ENCODE assay signal across 1 cellular context in the genomic region with DNA sequence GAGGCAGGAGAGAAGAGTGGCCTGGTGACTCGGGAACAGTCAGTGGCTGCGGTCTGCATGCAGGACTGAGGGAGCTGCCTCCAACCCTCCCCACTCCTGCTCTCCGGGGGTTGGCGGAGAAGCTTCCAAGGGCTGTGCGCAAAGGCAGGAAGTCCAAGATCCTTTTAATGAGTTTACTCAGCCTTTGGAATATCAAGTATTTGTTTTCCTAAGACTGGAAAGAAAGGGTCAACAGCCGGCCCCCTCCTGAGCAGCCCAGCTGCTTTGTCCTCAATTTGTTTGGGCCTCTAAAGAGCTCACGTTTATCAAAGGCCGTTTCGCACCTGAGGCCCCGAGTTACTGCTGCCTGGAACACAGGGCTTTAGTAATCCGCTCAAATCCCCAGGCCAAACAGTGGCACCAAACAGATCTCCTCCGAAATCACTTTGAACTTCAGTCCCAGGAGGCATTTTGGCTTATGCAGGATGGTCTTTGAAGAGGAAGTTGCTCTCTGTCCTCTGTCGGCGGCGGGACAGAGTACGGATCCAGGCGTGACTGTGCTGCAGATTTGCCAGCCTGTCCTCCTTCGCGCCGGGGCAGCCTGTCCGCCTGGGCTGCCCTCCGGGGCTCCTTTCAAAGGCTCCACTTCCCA.
TF ChIP-seq lines count a peak whose summit lies in the region.

No MANE protein-coding gene starts in this region.

TF ChIP-seq in HepG2, 621 proteins besides CTCF, POLR2A, EP300 and RAD21 (continued from another document and continues in another):
- TF ChIP-seq SRSF4 (IDR thresholded peaks at IDR 0.05; ENCODE audit: low read depth, low read length, poor library complexity, severe bottlenecking): no peak
- TF ChIP-seq HES4 (CRISPR knock-in tag; IDR thresholded peaks at IDR 0.05; ENCODE audit: borderline replicate concordance): no peak
- no peak for TF ChIP-seq ZSCAN30 (CRISPR knock-in tag; IDR thresholded peaks at IDR 0.05)
- TF ChIP-seq ISL2 (CRISPR knock-in tag; IDR thresholded peaks at IDR 0.05): peak; percentile 66; the same call in 1 of the 2 replicates
- no peak for TF ChIP-seq ZNF260 (CRISPR knock-in tag; IDR thresholded peaks at IDR 0.05; ENCODE audit: borderline replicate concordance, low read depth)
- peak; percentile 38; the same call in 1 of the 2 replicates for TF ChIP-seq REPIN1 (CRISPR knock-in tag; IDR thresholded peaks at IDR 0.05; ENCODE audit: borderline replicate concordance, low read depth)
- no peak for TF ChIP-seq ZC3H4 (CRISPR knock-in tag; IDR thresholded peaks at IDR 0.05; ENCODE audit: borderline replicate concordance)
- no peak for TF ChIP-seq ADNP (CRISPR knock-in tag; IDR thresholded peaks at IDR 0.05)
- TF ChIP-seq, protein P1, sequence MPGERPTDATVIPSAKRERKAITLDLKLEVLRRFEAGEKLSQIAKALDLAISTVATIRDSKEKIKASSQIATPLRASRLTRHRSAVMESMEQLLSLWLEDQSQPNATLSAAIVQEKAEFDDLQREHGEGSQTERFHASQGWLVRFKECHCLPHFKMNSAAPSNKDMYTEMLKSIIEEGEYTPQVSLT (CRISPR knock-in tag; IDR thresholded peaks at IDR 0.05; ENCODE audit: borderline replicate concordance, low read depth): no peak
- TF ChIP-seq ZNF776 (CRISPR knock-in tag; IDR thresholded peaks at IDR 0.05): no peak
- TF ChIP-seq, protein P2, sequence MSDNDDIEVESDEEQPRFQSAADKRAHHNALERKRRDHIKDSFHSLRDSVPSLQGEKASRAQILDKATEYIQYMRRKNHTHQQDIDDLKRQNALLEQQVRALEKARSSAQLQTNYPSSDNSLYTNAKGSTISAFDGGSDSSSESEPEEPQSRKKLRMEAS (IDR thresholded peaks at IDR 0.05): peak; percentile 23; the same call in 1 of the 2 replicates
- TF ChIP-seq SIN3A (IDR thresholded peaks at IDR 0.05; ENCODE audit: borderline replicate concordance, low read depth, low read length): no peak
- no peak for TF ChIP-seq KDM4B (CRISPR knock-in tag; IDR thresholded peaks at IDR 0.05)
- TF ChIP-seq, protein P3, sequence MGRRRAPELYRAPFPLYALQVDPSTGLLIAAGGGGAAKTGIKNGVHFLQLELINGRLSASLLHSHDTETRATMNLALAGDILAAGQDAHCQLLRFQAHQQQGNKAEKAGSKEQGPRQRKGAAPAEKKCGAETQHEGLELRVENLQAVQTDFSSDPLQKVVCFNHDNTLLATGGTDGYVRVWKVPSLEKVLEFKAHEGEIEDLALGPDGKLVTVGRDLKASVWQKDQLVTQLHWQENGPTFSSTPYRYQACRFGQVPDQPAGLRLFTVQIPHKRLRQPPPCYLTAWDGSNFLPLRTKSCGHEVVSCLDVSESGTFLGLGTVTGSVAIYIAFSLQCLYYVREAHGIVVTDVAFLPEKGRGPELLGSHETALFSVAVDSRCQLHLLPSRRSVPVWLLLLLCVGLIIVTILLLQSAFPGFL (CRISPR knock-in tag; IDR thresholded peaks at IDR 0.05): no peak
- TF ChIP-seq HMG20B (CRISPR knock-in tag; conservative IDR thresholded peaks at IDR 0.05): peak; percentile 55
- TF ChIP-seq ATRX (CRISPR knock-in tag; IDR thresholded peaks at IDR 0.05; ENCODE audit: borderline replicate concordance): no peak
- peak; percentile 74; the same call in 1 of the 2 replicates for TF ChIP-seq GFI1 (CRISPR knock-in tag; IDR thresholded peaks at IDR 0.05; ENCODE audit: borderline replicate concordance)
- TF ChIP-seq FOXJ3 (CRISPR knock-in tag; IDR thresholded peaks at IDR 0.05; ENCODE audit: borderline replicate concordance): peak; percentile 87; the same call in 1 of the 2 replicates
- no peak for TF ChIP-seq THAP11 (CRISPR knock-in tag; IDR thresholded peaks at IDR 0.05)
- TF ChIP-seq, protein P4, sequence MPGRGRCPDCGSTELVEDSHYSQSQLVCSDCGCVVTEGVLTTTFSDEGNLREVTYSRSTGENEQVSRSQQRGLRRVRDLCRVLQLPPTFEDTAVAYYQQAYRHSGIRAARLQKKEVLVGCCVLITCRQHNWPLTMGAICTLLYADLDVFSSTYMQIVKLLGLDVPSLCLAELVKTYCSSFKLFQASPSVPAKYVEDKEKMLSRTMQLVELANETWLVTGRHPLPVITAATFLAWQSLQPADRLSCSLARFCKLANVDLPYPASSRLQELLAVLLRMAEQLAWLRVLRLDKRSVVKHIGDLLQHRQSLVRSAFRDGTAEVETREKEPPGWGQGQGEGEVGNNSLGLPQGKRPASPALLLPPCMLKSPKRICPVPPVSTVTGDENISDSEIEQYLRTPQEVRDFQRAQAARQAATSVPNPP (CRISPR knock-in tag; IDR thresholded peaks at IDR 0.05): 0 out of 2 replicates have a peak, but pooled peaks have one; percentile 31
- peak; percentile 69 for TF ChIP-seq TCF7L2 (IDR thresholded peaks at IDR 0.05; ENCODE audit: low read depth, low read length)
- TF ChIP-seq HNRNPK (IDR thresholded peaks at IDR 0.05; ENCODE audit: low read depth, low read length, poor library complexity, severe bottlenecking): no peak
- no peak for TF ChIP-seq RFX1 (IDR thresholded peaks at IDR 0.05)
- no peak for TF ChIP-seq PCBP1 (IDR thresholded peaks at IDR 0.05; ENCODE audit: borderline replicate concordance, low read depth, low read length)
- TF ChIP-seq, protein P5, sequence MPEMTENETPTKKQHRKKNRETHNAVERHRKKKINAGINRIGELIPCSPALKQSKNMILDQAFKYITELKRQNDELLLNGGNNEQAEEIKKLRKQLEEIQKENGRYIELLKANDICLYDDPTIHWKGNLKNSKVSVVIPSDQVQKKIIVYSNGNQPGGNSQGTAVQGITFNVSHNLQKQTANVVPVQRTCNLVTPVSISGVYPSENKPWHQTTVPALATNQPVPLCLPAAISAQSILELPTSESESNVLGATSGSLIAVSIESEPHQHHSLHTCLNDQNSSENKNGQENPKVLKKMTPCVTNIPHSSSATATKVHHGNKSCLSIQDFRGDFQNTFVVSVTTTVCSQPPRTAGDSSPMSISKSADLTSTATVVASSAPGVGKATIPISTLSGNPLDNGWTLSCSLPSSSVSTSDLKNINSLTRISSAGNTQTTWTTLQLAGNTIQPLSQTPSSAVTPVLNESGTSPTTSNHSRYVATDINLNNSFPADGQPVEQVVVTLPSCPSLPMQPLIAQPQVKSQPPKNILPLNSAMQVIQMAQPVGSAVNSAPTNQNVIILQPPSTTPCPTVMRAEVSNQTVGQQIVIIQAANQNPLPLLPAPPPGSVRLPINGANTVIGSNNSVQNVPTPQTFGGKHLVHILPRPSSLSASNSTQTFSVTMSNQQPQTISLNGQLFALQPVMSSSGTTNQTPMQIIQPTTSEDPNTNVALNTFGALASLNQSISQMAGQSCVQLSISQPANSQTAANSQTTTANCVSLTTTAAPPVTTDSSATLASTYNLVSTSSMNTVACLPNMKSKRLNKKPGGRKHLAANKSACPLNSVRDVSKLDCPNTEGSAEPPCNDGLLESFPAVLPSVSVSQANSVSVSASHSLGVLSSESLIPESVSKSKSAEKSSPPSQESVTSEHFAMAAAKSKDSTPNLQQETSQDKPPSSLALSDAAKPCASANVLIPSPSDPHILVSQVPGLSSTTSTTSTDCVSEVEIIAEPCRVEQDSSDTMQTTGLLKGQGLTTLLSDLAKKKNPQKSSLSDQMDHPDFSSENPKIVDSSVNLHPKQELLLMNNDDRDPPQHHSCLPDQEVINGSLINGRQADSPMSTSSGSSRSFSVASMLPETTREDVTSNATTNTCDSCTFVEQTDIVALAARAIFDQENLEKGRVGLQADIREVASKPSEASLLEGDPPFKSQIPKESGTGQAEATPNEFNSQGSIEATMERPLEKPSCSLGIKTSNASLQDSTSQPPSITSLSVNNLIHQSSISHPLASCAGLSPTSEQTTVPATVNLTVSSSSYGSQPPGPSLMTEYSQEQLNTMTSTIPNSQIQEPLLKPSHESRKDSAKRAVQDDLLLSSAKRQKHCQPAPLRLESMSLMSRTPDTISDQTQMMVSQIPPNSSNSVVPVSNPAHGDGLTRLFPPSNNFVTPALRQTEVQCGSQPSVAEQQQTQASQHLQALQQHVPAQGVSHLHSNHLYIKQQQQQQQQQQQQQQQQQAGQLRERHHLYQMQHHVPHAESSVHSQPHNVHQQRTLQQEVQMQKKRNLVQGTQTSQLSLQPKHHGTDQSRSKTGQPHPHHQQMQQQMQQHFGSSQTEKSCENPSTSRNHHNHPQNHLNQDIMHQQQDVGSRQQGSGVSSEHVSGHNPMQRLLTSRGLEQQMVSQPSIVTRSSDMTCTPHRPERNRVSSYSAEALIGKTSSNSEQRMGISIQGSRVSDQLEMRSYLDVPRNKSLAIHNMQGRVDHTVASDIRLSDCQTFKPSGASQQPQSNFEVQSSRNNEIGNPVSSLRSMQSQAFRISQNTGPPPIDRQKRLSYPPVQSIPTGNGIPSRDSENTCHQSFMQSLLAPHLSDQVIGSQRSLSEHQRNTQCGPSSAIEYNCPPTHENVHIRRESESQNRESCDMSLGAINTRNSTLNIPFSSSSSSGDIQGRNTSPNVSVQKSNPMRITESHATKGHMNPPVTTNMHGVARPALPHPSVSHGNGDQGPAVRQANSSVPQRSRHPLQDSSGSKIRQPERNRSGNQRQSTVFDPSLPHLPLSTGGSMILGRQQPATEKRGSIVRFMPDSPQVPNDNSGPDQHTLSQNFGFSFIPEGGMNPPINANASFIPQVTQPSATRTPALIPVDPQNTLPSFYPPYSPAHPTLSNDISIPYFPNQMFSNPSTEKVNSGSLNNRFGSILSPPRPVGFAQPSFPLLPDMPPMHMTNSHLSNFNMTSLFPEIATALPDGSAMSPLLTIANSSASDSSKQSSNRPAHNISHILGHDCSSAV (CRISPR knock-in tag; IDR thresholded peaks at IDR 0.05; ENCODE audit: borderline replicate concordance): no peak
- no peak for TF ChIP-seq FOXP1 (IDR thresholded peaks at IDR 0.05)
- peak; percentile 62; the same call in 1 of the 2 replicates for TF ChIP-seq FOXP1 (CRISPR knock-in tag; IDR thresholded peaks at IDR 0.05)
- TF ChIP-seq MED1 (CRISPR knock-in tag; IDR thresholded peaks at IDR 0.05): peak; percentile 10; the same call in 1 of the 2 replicates
- TF ChIP-seq, protein P6, sequence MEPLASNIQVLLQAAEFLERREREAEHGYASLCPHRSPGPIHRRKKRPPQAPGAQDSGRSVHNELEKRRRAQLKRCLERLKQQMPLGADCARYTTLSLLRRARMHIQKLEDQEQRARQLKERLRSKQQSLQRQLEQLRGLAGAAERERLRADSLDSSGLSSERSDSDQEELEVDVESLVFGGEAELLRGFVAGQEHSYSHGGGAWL (CRISPR knock-in tag; IDR thresholded peaks at IDR 0.05): no peak
- no peak for TF ChIP-seq ZC3H13 (CRISPR knock-in tag; IDR thresholded peaks at IDR 0.05)
- TF ChIP-seq HNF4G (IDR thresholded peaks at IDR 0.05; ENCODE audit: borderline replicate concordance, low read depth, low read length): peak; percentile 19; the same call in 1 of the 2 replicates
- no peak; the same call in 1 of the 2 replicates for TF ChIP-seq HNF4G (CRISPR knock-in tag; IDR thresholded peaks at IDR 0.05; ENCODE audit: borderline replicate concordance, low read depth)
- TF ChIP-seq HOXA7 (CRISPR knock-in tag; IDR thresholded peaks at IDR 0.05): no peak
- no peak for TF ChIP-seq NFE2 (CRISPR knock-in tag; IDR thresholded peaks at IDR 0.05)
- TF ChIP-seq, protein P7, sequence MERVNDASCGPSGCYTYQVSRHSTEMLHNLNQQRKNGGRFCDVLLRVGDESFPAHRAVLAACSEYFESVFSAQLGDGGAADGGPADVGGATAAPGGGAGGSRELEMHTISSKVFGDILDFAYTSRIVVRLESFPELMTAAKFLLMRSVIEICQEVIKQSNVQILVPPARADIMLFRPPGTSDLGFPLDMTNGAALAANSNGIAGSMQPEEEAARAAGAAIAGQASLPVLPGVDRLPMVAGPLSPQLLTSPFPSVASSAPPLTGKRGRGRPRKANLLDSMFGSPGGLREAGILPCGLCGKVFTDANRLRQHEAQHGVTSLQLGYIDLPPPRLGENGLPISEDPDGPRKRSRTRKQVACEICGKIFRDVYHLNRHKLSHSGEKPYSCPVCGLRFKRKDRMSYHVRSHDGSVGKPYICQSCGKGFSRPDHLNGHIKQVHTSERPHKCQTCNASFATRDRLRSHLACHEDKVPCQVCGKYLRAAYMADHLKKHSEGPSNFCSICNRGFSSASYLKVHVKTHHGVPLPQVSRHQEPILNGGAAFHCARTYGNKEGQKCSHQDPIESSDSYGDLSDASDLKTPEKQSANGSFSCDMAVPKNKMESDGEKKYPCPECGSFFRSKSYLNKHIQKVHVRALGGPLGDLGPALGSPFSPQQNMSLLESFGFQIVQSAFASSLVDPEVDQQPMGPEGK (CRISPR knock-in tag; IDR thresholded peaks at IDR 0.05): 0 out of 2 replicates have a peak, but pooled peaks have one; percentile 29
- TF ChIP-seq KAT7 (CRISPR knock-in tag; IDR thresholded peaks at IDR 0.05; ENCODE audit: borderline replicate concordance): no peak
- TF ChIP-seq POLR2AphosphoS5 (IDR thresholded peaks at IDR 0.05; ENCODE audit: low read depth, low read length): no peak
- TF ChIP-seq ZNF10 (CRISPR knock-in tag; IDR thresholded peaks at IDR 0.05; ENCODE audit: borderline replicate concordance, low read depth): no peak
- TF ChIP-seq, protein P8, sequence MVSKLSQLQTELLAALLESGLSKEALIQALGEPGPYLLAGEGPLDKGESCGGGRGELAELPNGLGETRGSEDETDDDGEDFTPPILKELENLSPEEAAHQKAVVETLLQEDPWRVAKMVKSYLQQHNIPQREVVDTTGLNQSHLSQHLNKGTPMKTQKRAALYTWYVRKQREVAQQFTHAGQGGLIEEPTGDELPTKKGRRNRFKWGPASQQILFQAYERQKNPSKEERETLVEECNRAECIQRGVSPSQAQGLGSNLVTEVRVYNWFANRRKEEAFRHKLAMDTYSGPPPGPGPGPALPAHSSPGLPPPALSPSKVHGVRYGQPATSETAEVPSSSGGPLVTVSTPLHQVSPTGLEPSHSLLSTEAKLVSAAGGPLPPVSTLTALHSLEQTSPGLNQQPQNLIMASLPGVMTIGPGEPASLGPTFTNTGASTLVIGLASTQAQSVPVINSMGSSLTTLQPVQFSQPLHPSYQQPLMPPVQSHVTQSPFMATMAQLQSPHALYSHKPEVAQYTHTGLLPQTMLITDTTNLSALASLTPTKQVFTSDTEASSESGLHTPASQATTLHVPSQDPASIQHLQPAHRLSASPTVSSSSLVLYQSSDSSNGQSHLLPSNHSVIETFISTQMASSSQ (IDR thresholded peaks at IDR 0.05; ENCODE audit: low read depth): no peak
- TF ChIP-seq, protein P8 (CRISPR knock-in tag; IDR thresholded peaks at IDR 0.05; ENCODE audit: borderline replicate concordance): peak; percentile 39; the same call in 1 of the 2 replicates
- no peak for TF ChIP-seq SAP130 (CRISPR knock-in tag; IDR thresholded peaks at IDR 0.05; ENCODE audit: low read depth)
- TF ChIP-seq ZNF383 (CRISPR knock-in tag; IDR thresholded peaks at IDR 0.05; ENCODE audit: borderline replicate concordance): no peak
- TF ChIP-seq EEA1 (CRISPR knock-in tag; IDR thresholded peaks at IDR 0.05; ENCODE audit: borderline replicate concordance): no peak
- no peak for TF ChIP-seq SPEN (CRISPR knock-in tag; IDR thresholded peaks at IDR 0.05; ENCODE audit: low read depth)
- no peak for TF ChIP-seq FOXA3 (CRISPR knock-in tag; IDR thresholded peaks at IDR 0.05)
